7 cellular contexts compared by ENCODE assay signal in the genomic region with DNA sequence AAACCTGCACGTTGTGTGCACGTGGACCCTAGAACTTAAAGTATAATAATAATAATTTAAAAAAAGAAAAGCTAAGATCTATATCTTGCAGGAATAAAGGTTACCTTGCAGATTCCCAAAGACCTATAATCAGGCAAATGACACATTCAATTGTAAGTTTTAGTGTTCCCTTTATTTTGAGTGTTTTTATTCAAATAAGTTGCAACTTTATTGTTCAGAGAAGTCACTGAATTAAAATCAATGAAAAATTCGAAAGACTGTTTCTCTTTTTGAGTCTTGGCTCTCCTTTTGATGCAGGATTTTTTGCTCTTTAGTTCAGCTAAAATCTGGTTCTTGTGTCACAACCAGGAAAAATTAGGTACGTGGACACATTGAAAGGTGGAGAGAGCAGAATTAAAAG.
"Had no signal": no experiment of that assay in that cellular context is flagged by ENCODE, and none has a peak within 500 bp of the region (broad histone marks: within the 10 kb centered on the region; RNA-seq: fewer than 3 reads in every experiment).

No MANE protein-coding gene starts in this region.

- FAIRE-seq: G401.6, GM12891, GM12892, GM18507, GM19239 had no signal

- DNase-seq: GDM1, GF-D8 had no signal
